In genomic region chr1:41360074-41361027, GRCh38 we compare ENCODE assay signal across 8 cellular contexts. TPM values are rescaled to one million over a fixed set of nuclear protein-coding genes. Genes with fewer than 3 reads are reported as not detected.
DNase-seq lines count a peak whose midpoint lies in the region; ATAC-seq, FAIRE-seq and TF ChIP-seq lines count a peak whose summit lies in the region.

No MANE protein-coding gene starts in this region.

- H2BK15ac ChIP-seq in IMR-90 (ENCODE audit: low read depth, low read length) = no peak overlapping the region

- no peaks in the 10 kb centered on the region for H3K79me1 ChIP-seq in IMR-90 (ENCODE audit: low read depth in 1 of 2, low read length in 2 of 2)

- no peak overlapping the region for H3K14ac ChIP-seq in IMR-90 (replicated peaks; ENCODE audit: low read depth, low read length)

- no peak overlapping the region for H3K18ac ChIP-seq in IMR-90 (ENCODE audit: low read depth, low read length)

- intact Hi-C loops in IMR-90 (cut with micrococcal nuclease) (loop anchor here (5.0 kb wide), 1 partner anchor 262 kb away; no protein-coding TSS in a partner anchor), K562 (cut with micrococcal nuclease) (loop anchor here (2.0 kb wide), 1 partner anchor 56 kb away; no protein-coding TSS in a partner anchor), body of pancreas (cut with DNase I) (no loop called here)

- H3K4ac ChIP-seq in IMR-90 (ENCODE audit: low read depth, low read length) = no peak overlapping the region

- H3K27me3 ChIP-seq in IMR-90 (ENCODE audit: control insufficient read depth, insufficient read depth, low read length) (peaks cover 61% of the 10 kb centered on the region), K562 (ENCODE audit: control insufficient read depth in 2 of 2, insufficient read depth in 2 of 2, low read length in 2 of 2) (peaks cover 11 to 40% of the 10 kb centered on the region in 2 experiments; a peak in 4 of 5 replicates), body of pancreas (peaks cover 0 to 5% of the 10 kb centered on the region in 2 donors)

- in situ Hi-C loops in IMR-90 (cut with MboI; ENCODE audit: low sequenced_read_pairs) (no loop called here), K562 (cut with MboI) (no loop called here)

- no peak for FAIRE-seq in K562 (lab: Jason Lieb, UNC)

- H4K8ac ChIP-seq in IMR-90 (ENCODE audit: low read depth in 2 of 2, low read length in 2 of 2) = no peak overlapping the region

- H2AK9ac ChIP-seq in IMR-90 (replicated peaks; ENCODE audit: low read depth, low read length, poor library complexity) = no peak overlapping the region

- H3K27ac ChIP-seq in C4-2B = peak overlapping the region; percentile 24
- H3K27ac ChIP-seq in IMR-90 (ENCODE audit: insufficient read depth, low read length) = no peak overlapping the region
- H3K27ac ChIP-seq in K562 (ENCODE audit: extremely low read depth, low read depth, low read length) = no peak overlapping the region
- H3K27ac ChIP-seq in body of pancreas = peak overlapping the region in 2 of 4 donors; percentile 61 to 69

- CTCF ChIA-PET in IMR-90 (lab: Yijun Ruan, JAX) (interaction anchor here (0.5 to 0.8 kb wide), 2 partner anchors 101 to 1729 kb away, joined by 3 to 6 read pairs; no protein-coding TSS in a partner anchor), K562 (lab: Yijun Ruan, JAX; ENCODE audit: low intra/inter-chr PET ratio) (interaction anchor here (0.8 kb wide), 1 partner anchor 57 kb away, joined by 3 read pairs; no protein-coding TSS in a partner anchor)

- no peak overlapping the region for H4K5ac ChIP-seq in IMR-90 (ENCODE audit: low read depth, low read length)

- TF ChIP-seq RAD21 in IMR-90 (IDR thresholded peaks at IDR 0.05; ENCODE audit: low read length) (no peak), K562 (CRISPR knock-in tag; conservative IDR thresholded peaks at IDR 0.05 in 1 of 2, IDR thresholded peaks at IDR 0.05 in 1 of 2) (no peak)

- no peak overlapping the region for H3K23ac ChIP-seq in IMR-90 (ENCODE audit: low read depth, low read length)

- no peak for ATAC-seq in IMR-90 (ENCODE audit: low read depth)
- ATAC-seq in K562 = peak; percentile 3; the same call in 1 of the 3 replicates
- no peak for ATAC-seq in body of pancreas
- ATAC-seq in HG03457 (IDR thresholded peaks at IDR 0.05; ENCODE audit: unreplicated experiment) = no peak

- peaks cover 3% of the 10 kb centered on the region; the same call in 1 of the 2 replicates for H3K9me1 ChIP-seq in IMR-90 (ENCODE audit: insufficient read depth, low read length)
- H3K9me1 ChIP-seq in K562 (ENCODE audit: control insufficient read depth, insufficient read depth, low read length) = no peaks in the 10 kb centered on the region

- H4K20me1 ChIP-seq in IMR-90 (ENCODE audit: insufficient read depth, low read length) = 0 out of 2 replicates have a peak, but pooled peaks cover 5% of the 10 kb centered on the region
- peaks cover 13% of the 10 kb centered on the region for H4K20me1 ChIP-seq in K562 (replicated peaks; ENCODE audit: control insufficient read depth, insufficient read depth, low read length)

- H2BK20ac ChIP-seq in IMR-90 (ENCODE audit: low read depth, low read length) = no peak overlapping the region

- H3K9ac ChIP-seq in IMR-90 (ENCODE audit: low read depth, low read length) (no peak overlapping the region), K562 (ENCODE audit: insufficient read depth in 1 of 2, low read depth in 2 of 2, low read length in 2 of 2) (peak overlapping the region in 1 of 2 experiments; percentile 0; a peak in 1 of 4 replicates)

- H3K4me1 ChIP-seq in IMR-90 (ENCODE audit: control insufficient read depth, insufficient read depth, low read length) = 0 out of 2 replicates have a peak, but pooled peaks cover 1% of the 10 kb centered on the region
- peaks cover 22 to 44% of the 10 kb centered on the region in 2 experiments for H3K4me1 ChIP-seq in K562 (replicated peaks in 1 of 2; ENCODE audit: control insufficient read depth in 2 of 2, insufficient read depth in 2 of 2, low read length in 2 of 2)
- peaks cover 27% of the 10 kb centered on the region for H3K4me1 ChIP-seq in body of pancreas

- H4K91ac ChIP-seq in IMR-90 (ENCODE audit: insufficient read depth, low read depth, low read length) = no peak overlapping the region

- H3K79me2 ChIP-seq in K562 (ENCODE audit: control insufficient read depth, insufficient read depth, low read length) = no peaks in the 10 kb centered on the region

- H3K36me3 ChIP-seq in IMR-90 (ENCODE audit: control insufficient read depth, insufficient read depth, low read length) (no peaks in the 10 kb centered on the region), K562 (ENCODE audit: control insufficient read depth, insufficient read depth, low read length) (no peaks in the 10 kb centered on the region), body of pancreas (replicated peaks in 1 of 2; ENCODE audit: insufficient read depth in 1 of 2, low read depth in 2 of 2) (no peaks in the 10 kb centered on the region)

- dilution Hi-C loops in IMR-90 (cut with HindIII; ENCODE audit: low sequenced_read_pairs, unreplicated experiment) = no loop called here

- H3K4me3 ChIP-seq in IMR-90 (ENCODE audit: insufficient read depth, low read depth, low read length) (peak overlapping the region; percentile 27), K562 (peak overlapping the region; percentile 42), body of pancreas (no peak overlapping the region)

- no peak overlapping the region for H2BK120ac ChIP-seq in IMR-90 (ENCODE audit: low read depth, low read length)

- WGBS in IMR-90 (ENCODE audit: extremely low coverage in 2 of 2, insufficient read length in 1 of 2), 2 experiments = 39% methylated on average over 8 of the region's 19 CpGs; no CpG with 5 or more reads in 1 of the 2 experiments
- WGBS in K562 (ENCODE audit: insufficient coverage, low coverage, missing lambda C conversion rate) = 4% methylated on average over 19 of the region's 19 CpGs
- 49 to 51% methylated on average over 19 of the region's 19 CpGs for WGBS in body of pancreas, 2 donors

- H3K4me2 ChIP-seq in IMR-90 (ENCODE audit: low read depth, low read length) (peak overlapping the region; percentile 64), K562 (ENCODE audit: insufficient read depth, low read length) (peak overlapping the region; percentile 72)

- no TSS peak for BruUV-seq in IMR-90 (replicated peaks; lab: Mats Ljungman, UMichigan)
- no TSS peak for BruUV-seq in K562 (replicated peaks; lab: Mats Ljungman, UMichigan)

- TF ChIP-seq EP300 in K562 (IDR thresholded peaks at IDR 0.05; ENCODE audit: low read length) = no peak

- TF ChIP-seq CTCF in C4-2B (conservative IDR thresholded peaks at IDR 0.05) = no peak
- TF ChIP-seq CTCF in IMR-90 (conservative IDR thresholded peaks at IDR 0.05; ENCODE audit: low read depth, low read length) = no peak
- TF ChIP-seq CTCF in K562 (IDR thresholded peaks at IDR 0.05 in 2 of 3, conservative IDR thresholded peaks at IDR 0.05 in 1 of 3; ENCODE audit: insufficient read depth in 2 of 3, low read depth in 1 of 3, low read length in 3 of 3) = no peak
- TF ChIP-seq CTCF in body of pancreas (IDR thresholded peaks at IDR 0.05) = no peak

- H3K9me3 ChIP-seq in IMR-90 (ENCODE audit: control insufficient read depth, insufficient read depth, low read length) (no peaks in the 10 kb centered on the region), K562 (replicated peaks; ENCODE audit: control insufficient read depth, insufficient read depth, low read depth, low read length) (no peaks in the 10 kb centered on the region), body of pancreas (no peaks in the 10 kb centered on the region)

- TF ChIP-seq POLR2A in IMR-90 (IDR thresholded peaks at IDR 0.05; ENCODE audit: low read depth, low read length) = no peak
- no peak for TF ChIP-seq POLR2A in K562 (conservative IDR thresholded peaks at IDR 0.05)
- TF ChIP-seq POLR2A in body of pancreas (IDR thresholded peaks at IDR 0.05) = no peak

- H2AFZ ChIP-seq in IMR-90 (replicated peaks; ENCODE audit: low read length, poor library complexity) (peak overlapping the region; percentile 89), K562 (ENCODE audit: low read depth, low read length) (peak overlapping the region; percentile 56)

- no peak overlapping the region for H3K56ac ChIP-seq in IMR-90 (ENCODE audit: extremely low read depth, insufficient read depth, low read length)

- no peak overlapping the region for H2BK5ac ChIP-seq in IMR-90 (ENCODE audit: low read depth, low read length, poor library complexity, severe bottlenecking)

- POLR2A ChIA-PET in IMR-90 (lab: Charles Lee; ENCODE audit: unreplicated experiment) (no interaction called here), K562 (lab: Yijun Ruan, JAX) (interaction anchor here (0.6 to 2.1 kb wide), 10 partner anchors 9 to 473 kb away, joined by 3 to 5 read pairs (median 3); no protein-coding TSS in a partner anchor)

- DNase-seq in IMR-90 (no peak), K562 (ENCODE audit: extremely low read depth in 1 of 4, low spot score in 3 of 4) (peak in 2 of 4 experiments; percentile 25 to 45), mucosa of gallbladder (ENCODE audit: low spot score) (peak; percentile 54), body of pancreas (no peak), T1000 (lab: John Stamatoyannopoulos, UW) (no peak), NCI-H1930 (lab: John Stamatoyannopoulos, UW) (no peak)

- no peak overlapping the region for H2AK5ac ChIP-seq in IMR-90 (ENCODE audit: low read depth, low read length)

TF ChIP-seq in K562, 482 proteins besides CTCF, POLR2A, EP300 and RAD21 (continues in another document):
- no peak for TF ChIP-seq GATA2 (CRISPR knock-in tag; IDR thresholded peaks at IDR 0.05)

RNA-seq across cellular contexts. Expression of gene FOXO6, which starts 0.9 kb away (rescaled TPM):
- total RNA-seq in IMR-90 (2012; rRNA removed) = not detected in 2 replicates
- not detected in 2 replicates for polyA plus RNA-seq in IMR-90 (2012; rRNA removed)
- polyA plus RNA-seq in IMR-90 (2012; cell fraction: cytosol; rRNA removed) = not detected in 2 replicates
- 0.03 TPM in 1 of 2 replicates, not detected in the other for polyA plus RNA-seq in IMR-90 (2012; cell fraction: nucleus; rRNA removed; ENCODE audit: low replicate concordance)
- total RNA-seq in K562 (2011; cell fraction: chromatin; rRNA removed; ENCODE audit: low replicate concordance) = not detected in 2 replicates
- total RNA-seq in K562 (2011; cell fraction: nucleolus; rRNA removed) = 0.17 and 0.53 TPM in 2 replicates
- total RNA-seq in K562 (2011; cell fraction: nucleoplasm; rRNA removed) = not detected in 2 replicates
- total RNA-seq in K562 (2014; rRNA removed) = 0.08 TPM in 1 of 2 replicates, not detected in the other
- total RNA-seq in K562 (2014; rRNA removed; fragmentation: Illumina TruSeq; extraction: Trizol) = not detected in 2 replicates
- total RNA-seq in K562 (2015; rRNA removed; fragmentation: Illumina TruSeq; extraction: Trizol) = 0.04 TPM in 1 of 2 replicates, not detected in the other
- total RNA-seq in K562 (2021) = 0.31 and 0.38 TPM in 2 replicates
- polyA plus RNA-seq in K562 (2011; rRNA removed) = not detected in 2 replicates
- not detected in 2 replicates for polyA plus RNA-seq in K562 (2011; cell fraction: cytosol; rRNA removed)
- polyA plus RNA-seq in K562 (2011; cell fraction: nucleus; rRNA removed) = 0.04 and 0.06 TPM in 2 replicates
- polyA plus RNA-seq in K562 (2012) = 0.18 and 0.51 TPM in 2 replicates
- 0.10 TPM in 1 of 2 replicates, not detected in the other for polyA plus RNA-seq in K562 (2014; fragmentation: Illumina TruSeq; extraction: Trizol)
- polyA plus RNA-seq in K562 (2014; fragmentation: Nextera tagmentation; extraction: Ambion mirVana) = not detected
- 0.13 and 0.43 TPM in 2 replicates for polyA plus RNA-seq in K562 (2014; rRNA removed)
- polyA minus RNA-seq in K562 (2011; rRNA and poly(A)+ RNA removed) = 0.14 TPM in 1 of 2 replicates, not detected in the other
- not detected in 2 replicates for polyA minus RNA-seq in K562 (2011; cell fraction: cytosol; rRNA and poly(A)+ RNA removed)
- 0.22 and 0.27 TPM in 2 replicates for polyA minus RNA-seq in K562 (2011; cell fraction: nucleus; rRNA and poly(A)+ RNA removed)
- 10.0 TPM for total RNA-seq in mucosa of gallbladder
- total RNA-seq in body of pancreas = 1 to 10 TPM; 1.0 to 2.3 TPM

Comparison
In these comparisons a context has a peak if more than half of its experiments do, and no peak if none do; other contexts are left out.
1. H3K4me3 ChIP-seq: peak in IMR-90 (single experiment) and K562 (single experiment); none in body of pancreas (0 of 2).